ENCODE assay signal across 9 cellular contexts in genomic region chr9:137453643-137454081, GRCh38. TPM values are rescaled to one million over a fixed set of nuclear protein-coding genes. Genes with fewer than 3 reads are reported as not detected.
DNase-seq lines count a peak whose midpoint lies in the region; ATAC-seq and TF ChIP-seq lines count a peak whose summit lies in the region.
"Had no signal": no experiment of that assay in that cellular context is flagged by ENCODE, and none has a peak within 500 bp of the region (broad histone marks: within the 10 kb centered on the region; RNA-seq: fewer than 3 reads in every experiment).

No MANE protein-coding gene starts in this region.

- no peaks in the 10 kb centered on the region for H3K9me3 Mint-ChIP-seq in activated T-cell treated with anti-CD3 and anti-CD28 coated beads, Interleukin-2, amount 50 U/mL, for 72 hours
- H3K9me3 Mint-ChIP-seq in neural crest cell: no peaks in the 10 kb centered on the region

- H3K27me3 Mint-ChIP-seq in activated T-cell treated with anti-CD3 and anti-CD28 coated beads, Interleukin-2, amount 50 U/mL, for 72 hours (ENCODE audit: low read depth): no peaks in the 10 kb centered on the region
- H3K27me3 Mint-ChIP-seq in neural crest cell (ENCODE audit: low read depth): peaks cover 3% of the 10 kb centered on the region
- H3K27me3 Mint-ChIP-seq: activated naive CD8-positive, alpha-beta T cell had no signal

- ATAC-seq in GM19468 (IDR thresholded peaks at IDR 0.05; ENCODE audit: extremely low read depth, unreplicated experiment): peak; percentile 40
- ATAC-seq in activated T-cell treated with anti-CD3 and anti-CD28 coated beads, Interleukin-2, amount 50 U/mL, for 72 hours (replicated peaks in 1 of 2): peak; percentile 77 to 81

- DNase-seq in 8988T (peak; percentile 84), NOMO-1 treated with dmso at 0.1 percent for 144 hours (lab: John Stamatoyannopoulos, UW; ENCODE audit: unreplicated experiment) (peak; percentile 82), fibroblast of villous mesenchyme (ENCODE audit: low read depth) (peak; percentile 74), neural crest cell (ENCODE audit: low read depth, low spot score) (peak; percentile 72), ureter (ENCODE audit: low spot score) (peak; percentile 83), NCI-H1417 treated with DMSO at 0.1 percent for 48 hours (lab: John Stamatoyannopoulos, UW) (no peak)
- DNase-seq in activated T-cell treated with anti-CD3 and anti-CD28 coated beads, Interleukin-2, amount 50 U/mL, for 72 hours: peak; percentile 76

- H3K36me3 Mint-ChIP-seq in activated T-cell treated with anti-CD3 and anti-CD28 coated beads, Interleukin-2, amount 50 U/mL, for 72 hours (ENCODE audit: insufficient read depth in 2 of 2): peaks cover 0 to 5% of the 10 kb centered on the region in 2 donors
- H3K36me3 Mint-ChIP-seq in neural crest cell (ENCODE audit: low read depth): no peaks in the 10 kb centered on the region
- H3K36me3 Mint-ChIP-seq: activated naive CD8-positive, alpha-beta T cell had no signal

- no peak overlapping the region for H3K27ac Mint-ChIP-seq in activated T-cell treated with anti-CD3 and anti-CD28 coated beads, Interleukin-2, amount 50 U/mL, for 72 hours
- H3K27ac Mint-ChIP-seq in neural crest cell (ENCODE audit: unreplicated experiment): peak overlapping the region; percentile 83
- H3K27ac Mint-ChIP-seq: activated naive CD8-positive, alpha-beta T cell had no signal

- TF ChIP-seq CTCF in fibroblast of villous mesenchyme (IDR thresholded peaks at IDR 0.05; ENCODE audit: insufficient read depth, low read depth, low read length): no peak
- TF ChIP-seq CTCF in neural crest cell (conservative IDR thresholded peaks at IDR 0.05): no peak

- H3K4me1 Mint-ChIP-seq in activated T-cell treated with anti-CD3 and anti-CD28 coated beads, Interleukin-2, amount 50 U/mL, for 72 hours (ENCODE audit: low read depth): peaks cover 42% of the 10 kb centered on the region
- H3K4me1 Mint-ChIP-seq in neural crest cell: peaks cover 4% of the 10 kb centered on the region

- H3K4me3 Mint-ChIP-seq in activated T-cell treated with anti-CD3 and anti-CD28 coated beads, Interleukin-2, amount 50 U/mL, for 72 hours: peak overlapping the region in 1 of 2 donors; percentile 53
- H3K4me3 Mint-ChIP-seq in neural crest cell: peak overlapping the region; percentile 90
- H3K4me3 Mint-ChIP-seq: activated naive CD8-positive, alpha-beta T cell had no signal

- H3K4me3 ChIP-seq in fibroblast of villous mesenchyme (ENCODE audit: low read depth, low read length): peak overlapping the region; percentile 30

RNA-seq across cellular contexts. Expression of gene NSMF, which starts 5.5 kb away (rescaled TPM):
- total RNA-seq in activated T-cell treated with anti-CD3 and anti-CD28 coated beads, Interleukin-2, amount 50 U/mL, for 72 hours: 10 to 100 TPM; 20.0 to 28.5 TPM
- total RNA-seq in fibroblast of villous mesenchyme (22.0 and 22.9 TPM in 2 replicates), neural crest cell (64.4 and 65.3 TPM in 2 replicates), ureter (49.3 TPM)

RNA-seq across cellular contexts. Expression of gene ENTPD8, which starts 12.5 kb away (rescaled TPM):
- total RNA-seq in activated T-cell treated with anti-CD3 and anti-CD28 coated beads, Interleukin-2, amount 50 U/mL, for 72 hours: not detected
- total RNA-seq in fibroblast of villous mesenchyme: under 0.01 TPM in 1 of 2 replicates, not detected in the other
- 0.12 and 0.14 TPM in 2 replicates for total RNA-seq in neural crest cell
- total RNA-seq in ureter: not detected

RNA-seq across cellular contexts. Expression of gene NOXA1, which starts 30.5 kb away (rescaled TPM):
- total RNA-seq in activated T-cell treated with anti-CD3 and anti-CD28 coated beads, Interleukin-2, amount 50 U/mL, for 72 hours: 1 to 10 TPM; 1.4 to 1.8 TPM
- total RNA-seq in fibroblast of villous mesenchyme: 0.32 TPM in 1 of 2 replicates, not detected in the other
- 0.89 and 0.98 TPM in 2 replicates for total RNA-seq in neural crest cell
- 12.5 TPM for total RNA-seq in ureter

RNA-seq across cellular contexts. Expression of gene EXD3, which starts 30.7 kb away (rescaled TPM):
- 10 to 100 TPM; 23.7 to 26.0 TPM for total RNA-seq in activated T-cell treated with anti-CD3 and anti-CD28 coated beads, Interleukin-2, amount 50 U/mL, for 72 hours
- 7.3 and 8.1 TPM in 2 replicates for total RNA-seq in fibroblast of villous mesenchyme
- 15.1 and 17.6 TPM in 2 replicates for total RNA-seq in neural crest cell
- total RNA-seq in ureter: 43.0 TPM
